Comparison of ENCODE assay signal across 1 cellular context in the genomic region with DNA sequence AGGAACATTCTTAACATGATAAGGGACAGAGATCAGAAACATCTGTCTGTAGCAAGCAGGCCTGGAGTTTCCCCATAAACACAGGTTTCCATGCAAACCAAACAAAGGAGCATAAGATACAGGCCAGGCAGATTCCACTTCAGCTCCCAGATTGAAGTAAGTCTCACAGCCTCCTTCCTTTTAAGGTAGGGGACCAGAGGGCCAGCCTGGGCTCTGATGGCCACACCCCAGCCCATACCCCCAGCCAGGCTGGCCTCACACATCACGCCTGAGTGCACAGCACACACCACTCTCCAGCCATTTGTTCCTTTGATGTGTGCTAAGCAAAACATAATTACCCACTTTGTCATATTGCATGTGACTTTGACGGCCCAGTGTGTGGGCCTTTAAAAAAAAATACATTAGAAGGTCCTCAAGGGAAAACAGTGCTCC.
TF ChIP-seq lines count a peak whose summit lies in the region.

No MANE protein-coding gene starts in this region.

TF ChIP-seq in GM12878, 131 proteins besides CTCF, POLR2A, EP300 and RAD21 (continued from another document):
- no peak for TF ChIP-seq PML (IDR thresholded peaks at IDR 0.05; ENCODE audit: low read length)
- no peak for TF ChIP-seq KLF5 (IDR thresholded peaks at IDR 0.05; ENCODE audit: partially characterized antibody)
- TF ChIP-seq, protein P1, sequence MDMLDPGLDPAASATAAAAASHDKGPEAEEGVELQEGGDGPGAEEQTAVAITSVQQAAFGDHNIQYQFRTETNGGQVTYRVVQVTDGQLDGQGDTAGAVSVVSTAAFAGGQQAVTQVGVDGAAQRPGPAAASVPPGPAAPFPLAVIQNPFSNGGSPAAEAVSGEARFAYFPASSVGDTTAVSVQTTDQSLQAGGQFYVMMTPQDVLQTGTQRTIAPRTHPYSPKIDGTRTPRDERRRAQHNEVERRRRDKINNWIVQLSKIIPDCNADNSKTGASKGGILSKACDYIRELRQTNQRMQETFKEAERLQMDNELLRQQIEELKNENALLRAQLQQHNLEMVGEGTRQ (IDR thresholded peaks at IDR 0.05; ENCODE audit: borderline replicate concordance, low read depth, low read length): no peak
- TF ChIP-seq, protein P2, sequence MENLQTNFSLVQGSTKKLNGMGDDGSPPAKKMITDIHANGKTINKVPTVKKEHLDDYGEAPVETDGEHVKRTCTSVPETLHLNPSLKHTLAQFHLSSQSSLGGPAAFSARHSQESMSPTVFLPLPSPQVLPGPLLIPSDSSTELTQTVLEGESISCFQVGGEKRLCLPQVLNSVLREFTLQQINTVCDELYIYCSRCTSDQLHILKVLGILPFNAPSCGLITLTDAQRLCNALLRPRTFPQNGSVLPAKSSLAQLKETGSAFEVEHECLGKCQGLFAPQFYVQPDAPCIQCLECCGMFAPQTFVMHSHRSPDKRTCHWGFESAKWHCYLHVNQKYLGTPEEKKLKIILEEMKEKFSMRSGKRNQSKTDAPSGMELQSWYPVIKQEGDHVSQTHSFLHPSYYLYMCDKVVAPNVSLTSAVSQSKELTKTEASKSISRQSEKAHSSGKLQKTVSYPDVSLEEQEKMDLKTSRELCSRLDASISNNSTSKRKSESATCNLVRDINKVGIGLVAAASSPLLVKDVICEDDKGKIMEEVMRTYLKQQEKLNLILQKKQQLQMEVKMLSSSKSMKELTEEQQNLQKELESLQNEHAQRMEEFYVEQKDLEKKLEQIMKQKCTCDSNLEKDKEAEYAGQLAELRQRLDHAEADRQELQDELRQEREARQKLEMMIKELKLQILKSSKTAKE (IDR thresholded peaks at IDR 0.05; ENCODE audit: low read depth, poor library complexity, severe bottlenecking): peak; percentile 61
- TF ChIP-seq ZNF384 (IDR thresholded peaks at IDR 0.05; ENCODE audit: borderline replicate concordance, low read depth, low read length): peak; percentile 81
- TF ChIP-seq ZNF24 (IDR thresholded peaks at IDR 0.05): 0 out of 2 replicates have a peak, but pooled peaks have one; percentile 9
- peak; percentile 97 to 98 for TF ChIP-seq BHLHE40 (IDR thresholded peaks at IDR 0.05; ENCODE audit: borderline replicate concordance in 1 of 2, low read depth in 2 of 2, low read length in 1 of 2)
- TF ChIP-seq, protein P3, sequence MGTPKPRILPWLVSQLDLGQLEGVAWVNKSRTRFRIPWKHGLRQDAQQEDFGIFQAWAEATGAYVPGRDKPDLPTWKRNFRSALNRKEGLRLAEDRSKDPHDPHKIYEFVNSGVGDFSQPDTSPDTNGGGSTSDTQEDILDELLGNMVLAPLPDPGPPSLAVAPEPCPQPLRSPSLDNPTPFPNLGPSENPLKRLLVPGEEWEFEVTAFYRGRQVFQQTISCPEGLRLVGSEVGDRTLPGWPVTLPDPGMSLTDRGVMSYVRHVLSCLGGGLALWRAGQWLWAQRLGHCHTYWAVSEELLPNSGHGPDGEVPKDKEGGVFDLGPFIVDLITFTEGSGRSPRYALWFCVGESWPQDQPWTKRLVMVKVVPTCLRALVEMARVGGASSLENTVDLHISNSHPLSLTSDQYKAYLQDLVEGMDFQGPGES (IDR thresholded peaks at IDR 0.05): no peak
- peak; percentile 29; the same call in 1 of the 2 replicates for TF ChIP-seq RAD51 (IDR thresholded peaks at IDR 0.05)
- no peak for TF ChIP-seq KDM1A (IDR thresholded peaks at IDR 0.05; ENCODE audit: borderline replicate concordance)
- no peak for TF ChIP-seq SMC3 (IDR thresholded peaks at IDR 0.05; ENCODE audit: borderline replicate concordance, low read length)
- no peak for TF ChIP-seq MYC (IDR thresholded peaks at IDR 0.05; ENCODE audit: insufficient read depth, insufficient read length, insufficient replicate concordance, low read length, severe bottlenecking)
- no peak for TF ChIP-seq NRF1 (conservative IDR thresholded peaks at IDR 0.05; ENCODE audit: low read depth, low read length)
